31 cellular contexts compared by ENCODE assay signal in genomic region chr10:3941676-3942075, GRCh38.
DNase-seq lines count a peak whose midpoint lies in the region; ATAC-seq and TF ChIP-seq lines count a peak whose summit lies in the region.
"Had no signal": no experiment of that assay in that cellular context is flagged by ENCODE, and none has a peak within 500 bp of the region (broad histone marks: within the 10 kb centered on the region; RNA-seq: fewer than 3 reads in every experiment).

No MANE protein-coding gene starts in this region.

- no peaks in the 10 kb centered on the region for H3K36me3 ChIP-seq in SK-N-SH (replicated peaks in 1 of 2; ENCODE audit: control insufficient read depth in 1 of 2, insufficient read depth in 2 of 2, low read length in 1 of 2)
- H3K36me3 ChIP-seq: BLaER1 treated with 17β-estradiol and CSF1 and Interleukin-3, amounts not matched to agents 10 nM and 100 nM; breast epithelium; lower lobe of right lung; Peyer's patch had no signal

- H3K9me3 Mint-ChIP-seq in CD4-positive, alpha-beta T cell = no peaks in the 10 kb centered on the region
- peaks cover 12% of the 10 kb centered on the region for H3K9me3 Mint-ChIP-seq in activated CD4-positive, alpha-beta memory T cell treated with anti-CD3 and anti-CD28 coated beads, Interleukin-2, amount 10 ng/mL, durations not matched to agents 7 days and 5 days
- no peaks in the 10 kb centered on the region for H3K9me3 Mint-ChIP-seq in memory B cell
- H3K9me3 Mint-ChIP-seq in WTC11 = peaks cover 6% of the 10 kb centered on the region
- H3K9me3 Mint-ChIP-seq: activated T-cell treated with anti-CD3 and anti-CD28 coated beads, Interleukin-2, amount 50 U/mL, for 4 hours; H9 had no signal

- H3K27me3 Mint-ChIP-seq in CD4-positive, alpha-beta T cell = no peaks in the 10 kb centered on the region
- no peaks in the 10 kb centered on the region for H3K27me3 Mint-ChIP-seq in activated CD4-positive, alpha-beta memory T cell treated with anti-CD3 and anti-CD28 coated beads, Interleukin-2, amount 10 ng/mL, durations not matched to agents 7 days and 5 days
- H3K27me3 Mint-ChIP-seq in memory B cell (no peaks in the 10 kb centered on the region), WTC11 (ENCODE audit: low read depth) (peaks cover 3% of the 10 kb centered on the region; the same call in 1 of the 2 replicates)

- DNase-seq in SK-N-SH = no peak
- DNase-seq in CD4-positive, alpha-beta T cell = no peak
- no peak for DNase-seq in activated CD4-positive, alpha-beta memory T cell treated with anti-CD3 and anti-CD28 coated beads, Interleukin-2, amount 10 ng/mL, durations not matched to agents 7 days and 5 days
- DNase-seq in memory B cell (ENCODE audit: low spot score in 2 of 2) = no peak
- DNase-seq in effector CD8-positive, alpha-beta T cell (lab: John Stamatoyannopoulos, UW) = no peak
- DNase-seq in WTC11 (ENCODE audit: low spot score) = no peak
- DNase-seq in NCI-H2196 treated with DMSO at 0.1 percent for 48 hours (lab: John Stamatoyannopoulos, UW; ENCODE audit: unreplicated experiment) = no peak
- DNase-seq: activated CD4-positive, CD25-positive, alpha-beta regulatory T cell; activated naive CD4-positive, alpha-beta T cell treated with Interleukin-2 at 50 U/mL for 16 hours; activated T-cell treated with anti-CD3 and anti-CD28 coated beads, Interleukin-2, amount 50 U/mL, for 4 hours; amygdala; Caco-2; H9; hippocampal formation; lower lobe of right lung; MM.1S; NCI-H1417; NCI-H2029; NCI-H2227 treated with DMSO at 0.1 percent for 48 hours; NCI-H526 treated with DMSO at 0.1 percent for 48 hours; Peyer's patch; SHP77 treated with DMSO at 0.1 percent for 48 hours; stimulated activated CD4-positive, alpha-beta T cell treated with anti-CD3 and anti-CD28 coated beads, Interleukin-4, amount 100 ng/mL, for 4 hours; substantia nigra; trophoblast cell had no signal

- H3K4me1 ChIP-seq in SK-N-SH (ENCODE audit: control insufficient read depth in 1 of 2, insufficient read depth in 2 of 2, low read depth in 1 of 2, low read length in 1 of 2) = peaks cover 0 to 7% of the 10 kb centered on the region in 2 experiments; a peak in 1 of 4 replicates
- H3K4me1 ChIP-seq: breast epithelium, lower lobe of right lung had no signal

- peak overlapping the region in 1 of 2 experiments; percentile 96; a peak in 2 of 4 replicates for H3K27ac ChIP-seq in SK-N-SH (ENCODE audit: low read depth in 2 of 2, low read length in 1 of 2)
- H3K27ac ChIP-seq in CD4-positive, alpha-beta T cell (ENCODE audit: low read depth, low read length) = no peak overlapping the region
- H3K27ac ChIP-seq: 22Rv1; BLaER1 treated with 17β-estradiol and CSF1 and Interleukin-3, amounts not matched to agents 10 nM and 100 nM; KMS-11; lower lobe of right lung; Peyer's patch had no signal

- no peak overlapping the region for H3K4me3 ChIP-seq in SK-N-SH (ENCODE audit: low read depth in 2 of 2, low read length in 1 of 2)
- H3K4me3 ChIP-seq: BLaER1 treated with 17β-estradiol and CSF1 and Interleukin-3, amounts not matched to agents 10 nM and 100 nM; breast epithelium; lower lobe of right lung; Peyer's patch had no signal

- H4K20me1 ChIP-seq in SK-N-SH (ENCODE audit: insufficient read depth) = no peaks in the 10 kb centered on the region
- H4K20me1 ChIP-seq: BLaER1 treated with 17β-estradiol and CSF1 and Interleukin-3, amounts not matched to agents 10 nM and 100 nM had no signal

- H3K9ac ChIP-seq in SK-N-SH = 0 out of 2 replicates have a peak overlapping the region, but pooled peaks have one; percentile 78
- H3K9ac ChIP-seq: BLaER1 treated with 17β-estradiol and CSF1 and Interleukin-3, amounts not matched to agents 10 nM and 100 nM; KMS-11 had no signal

- no peak overlapping the region for H3K4me3 Mint-ChIP-seq in CD4-positive, alpha-beta T cell
- no peak overlapping the region for H3K4me3 Mint-ChIP-seq in activated CD4-positive, alpha-beta memory T cell treated with anti-CD3 and anti-CD28 coated beads, Interleukin-2, amount 10 ng/mL, durations not matched to agents 7 days and 5 days
- H3K4me3 Mint-ChIP-seq in memory B cell = no peak overlapping the region
- no peak overlapping the region for H3K4me3 Mint-ChIP-seq in WTC11
- H3K4me3 Mint-ChIP-seq: activated T-cell treated with anti-CD3 and anti-CD28 coated beads, Interleukin-2, amount 50 U/mL, for 4 hours; H9; nephron had no signal

- H3K9me2 ChIP-seq in SK-N-SH = no peaks in the 10 kb centered on the region

- intact Hi-C loops in CD4-positive, alpha-beta T cell (cut with DNase I, micrococcal nuclease) = loop anchor here (10.0 kb wide), 2 partner anchors 67 to 157 kb away; partner anchors contain the start of gene KLF6 (in 1 of the 2)

- no peaks in the 10 kb centered on the region for H3K27me3 ChIP-seq in SK-N-SH (ENCODE audit: insufficient read depth)
- no peaks in the 10 kb centered on the region for H3K27me3 ChIP-seq in CD4-positive, alpha-beta T cell (ENCODE audit: control insufficient read depth, insufficient read depth, low read length)
- H3K27me3 ChIP-seq: BLaER1 treated with 17β-estradiol and CSF1 and Interleukin-3, amounts not matched to agents 10 nM and 100 nM; breast epithelium; Peyer's patch had no signal

- POLR2A ChIA-PET in SK-N-SH (lab: Yijun Ruan, JAX) = no interaction called here
- POLR2A ChIA-PET in CD4-positive, alpha-beta T cell (lab: Charles Lee) = no interaction called here
- POLR2A ChIA-PET in activated CD4-positive, alpha-beta memory T cell treated with anti-CD3 and anti-CD28 coated beads, Interleukin-2, amount 10 ng/mL, durations not matched to agents 7 days and 5 days (lab: Charles Lee) = interaction anchor here (1.1 to 2.0 kb wide), 3 partner anchors 133 to 159 kb away, joined by 3 to 10 read pairs (median 4); partner anchors contain the start of gene KLF6
- POLR2A ChIA-PET in WTC11 (lab: Charles Lee) = no interaction called here

- peaks cover 12% of the 10 kb centered on the region for H3F3A ChIP-seq in SK-N-SH (replicated peaks; ENCODE audit: insufficient read depth)

- no peaks in the 10 kb centered on the region for H3K9me3 ChIP-seq in SK-N-SH
- H3K9me3 ChIP-seq in CD4-positive, alpha-beta T cell (ENCODE audit: control insufficient read depth, low read length) = no peaks in the 10 kb centered on the region
- H3K9me3 ChIP-seq: breast epithelium, lower lobe of right lung, Peyer's patch had no signal

- H3K79me2 ChIP-seq in SK-N-SH (ENCODE audit: insufficient read depth) = peaks cover 22% of the 10 kb centered on the region

- TF ChIP-seq RAD21 in SK-N-SH (IDR thresholded peaks at IDR 0.05; ENCODE audit: low read length) = no peak

- TF ChIP-seq CTCF in SK-N-SH (IDR thresholded peaks at IDR 0.05) (no peak), WTC11 (IDR thresholded peaks at IDR 0.05) (no peak)
- TF ChIP-seq CTCF in CD4-positive, alpha-beta T cell (IDR thresholded peaks at IDR 0.05) = no peak

- no peaks in the 10 kb centered on the region for H3K36me3 Mint-ChIP-seq in CD4-positive, alpha-beta T cell (ENCODE audit: low read depth)
- H3K36me3 Mint-ChIP-seq in activated CD4-positive, alpha-beta memory T cell treated with anti-CD3 and anti-CD28 coated beads, Interleukin-2, amount 10 ng/mL, durations not matched to agents 7 days and 5 days (ENCODE audit: low read depth) = peaks cover 32% of the 10 kb centered on the region
- H3K36me3 Mint-ChIP-seq in memory B cell (no peaks in the 10 kb centered on the region), WTC11 (0 out of 2 replicates have a peak, but pooled peaks cover 3% of the 10 kb centered on the region)

- no peak overlapping the region for H2AFZ ChIP-seq in SK-N-SH (ENCODE audit: low read depth)

- ATAC-seq in SK-N-SH treated with all-trans-retinoic acid at 6 μM for 48 hours = no peak
- ATAC-seq in CD4-positive, alpha-beta T cell (ENCODE audit: poor library complexity) = no peak
- no peak for ATAC-seq in memory B cell (ENCODE audit: low read depth)
- ATAC-seq in WTC11 = no peak
- ATAC-seq: activated T-cell treated with anti-CD3 and anti-CD28 coated beads, Interleukin-2, amount 50 U/mL, for 4 hours; lower lobe of right lung had no signal

- peaks cover 29% of the 10 kb centered on the region for H3K4me1 Mint-ChIP-seq in CD4-positive, alpha-beta T cell (ENCODE audit: low read depth)
- H3K4me1 Mint-ChIP-seq in activated CD4-positive, alpha-beta memory T cell treated with anti-CD3 and anti-CD28 coated beads, Interleukin-2, amount 10 ng/mL, durations not matched to agents 7 days and 5 days = peaks cover 50% of the 10 kb centered on the region
- no peaks in the 10 kb centered on the region for H3K4me1 Mint-ChIP-seq in memory B cell
- H3K4me1 Mint-ChIP-seq in WTC11 = peaks cover 15% of the 10 kb centered on the region

- TF ChIP-seq EP300 in SK-N-SH (IDR thresholded peaks at IDR 0.05; ENCODE audit: borderline replicate concordance in 1 of 2, low read depth in 1 of 2, low read length in 1 of 2) = no peak

- WGBS in SK-N-SH (ENCODE audit: low lambda C conversion rate) = 97% methylated on average over 12 of the region's 12 CpGs

- CTCF ChIA-PET in SK-N-SH (lab: Yijun Ruan, JAX) (no interaction called here), WTC11 (lab: Charles Lee) (no interaction called here)
- CTCF ChIA-PET in CD4-positive, alpha-beta T cell (lab: Charles Lee) = no interaction called here
- CTCF ChIA-PET in activated CD4-positive, alpha-beta memory T cell treated with anti-CD3 and anti-CD28 coated beads, Interleukin-2, amount 10 ng/mL, durations not matched to agents 7 days and 5 days (lab: Charles Lee) = no interaction called here

- H3K4me2 ChIP-seq in SK-N-SH = 0 out of 2 replicates have a peak overlapping the region, but pooled peaks have one; percentile 81
- H3K4me2 ChIP-seq: KMS-11 had no signal

- H3K27ac Mint-ChIP-seq in CD4-positive, alpha-beta T cell = peak overlapping the region; percentile 51
- H3K27ac Mint-ChIP-seq in activated CD4-positive, alpha-beta memory T cell treated with anti-CD3 and anti-CD28 coated beads, Interleukin-2, amount 10 ng/mL, durations not matched to agents 7 days and 5 days = peak overlapping the region; percentile 80
- H3K27ac Mint-ChIP-seq in memory B cell = peak overlapping the region; percentile 18
- H3K27ac Mint-ChIP-seq in WTC11 = no peak overlapping the region
- H3K27ac Mint-ChIP-seq: H9, nephron had no signal

TF ChIP-seq in SK-N-SH, 30 proteins besides CTCF, POLR2A, EP300 and RAD21 (continues in another document):
- TF ChIP-seq MEF2A (IDR thresholded peaks at IDR 0.05; ENCODE audit: borderline replicate concordance, low read depth) = no peak
- TF ChIP-seq RXRA (IDR thresholded peaks at IDR 0.05; ENCODE audit: borderline replicate concordance, low read depth) = no peak
- no peak for TF ChIP-seq GABPA (IDR thresholded peaks at IDR 0.05; ENCODE audit: low read depth)
